2 cellular contexts compared by ENCODE assay signal in the genomic region with DNA sequence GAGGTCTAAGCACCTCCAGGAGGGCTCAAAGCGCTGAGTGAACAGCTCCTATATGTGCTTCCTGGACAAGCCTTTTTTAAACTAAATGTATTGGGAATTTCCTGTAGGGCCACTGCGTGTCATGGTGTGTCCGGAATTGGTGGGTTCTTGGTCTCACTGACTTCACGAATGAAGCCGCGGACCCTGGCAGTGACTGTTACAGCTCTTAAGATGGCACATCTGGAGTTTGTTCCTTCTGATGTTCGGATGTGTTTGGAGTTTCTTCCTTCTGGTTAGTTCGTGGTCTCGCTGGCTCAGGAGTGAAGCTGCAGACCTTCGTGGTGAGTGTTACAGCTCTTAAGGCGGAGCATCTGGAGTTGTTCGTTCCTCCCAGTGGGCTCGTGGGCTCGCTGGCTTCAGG. TPM values are rescaled to one million over a fixed set of nuclear protein-coding genes. Genes with fewer than 3 reads are reported as not detected.
"Had no signal": no experiment of that assay in that cellular context is flagged by ENCODE, and none has a peak within 500 bp of the region (broad histone marks: within the 10 kb centered on the region; RNA-seq: fewer than 3 reads in every experiment).

No MANE protein-coding gene starts in this region.

RNA-seq across cellular contexts. Expression of a gene that starts 51.2 kb away (rescaled TPM):
- total RNA-seq: G401, GM12878 had no signal

RNA-seq across cellular contexts. Expression of a gene that starts 56.2 kb away (rescaled TPM):
- total RNA-seq: G401, GM12878 had no signal
